34 cellular contexts compared by ENCODE assay signal in genomic region chr9:38299856-38300255, GRCh38.
"Had no signal": no experiment of that assay in that cellular context is flagged by ENCODE, and none has a peak within 500 bp of the region (broad histone marks: within the 10 kb centered on the region; RNA-seq: fewer than 3 reads in every experiment).

No MANE protein-coding gene starts in this region.

- H3K9ac ChIP-seq: KMS-11 had no signal

- H3K27me3 ChIP-seq: MG63 had no signal

- H3K4me3 ChIP-seq: MG63 had no signal

- H3K9me3 ChIP-seq: MG63 had no signal

- H3K27ac ChIP-seq: KMS-11 had no signal

- H3K36me3 ChIP-seq: MG63 had no signal

- H3K4me2 ChIP-seq: KMS-11 had no signal

- DNase-seq: Karpas-422, Kasumi-1, KG1, MG63, MM.1S, MV-4-11, NCI-H1048, NCI-H1092, NCI-H1092 treated with DMSO at 0.1 percent for 48 hours, NCI-H1105, NCI-H1105 treated with DMSO at 0.1 percent for 48 hours, NCI-H1417, NCI-H1417 treated with DMSO at 0.1 percent for 48 hours, NCI-H1436, NCI-H1436 treated with DMSO at 0.1 percent for 48 hours, NCI-H146, NCI-H1694, NCI-H1694 treated with DMSO at 0.1 percent for 48 hours, NCI-H187, NCI-H187 treated with DMSO at 0.1 percent for 48 hours, NCI-H2029, NCI-H2029 treated with DMSO at 0.1 percent for 48 hours, NCI-H2081, NCI-H2081 treated with DMSO at 0.1 percent for 48 hours, NCI-H2107, NCI-H2171, NCI-H2171 treated with DMSO at 0.1 percent for 48 hours, NCI-H2227 treated with DMSO at 0.1 percent for 48 hours, NCI-H226, NCI-H345, NCI-H446, NCI-H446 treated with DMSO at 0.1 percent for 48 hours, NCI-H510A had no signal
